1 cellular context compared by ENCODE assay signal in genomic region chr17:67993153-67993997, GRCh38.
TF ChIP-seq lines count a peak whose summit lies in the region.

No MANE protein-coding gene starts in this region.

TF ChIP-seq in H1, 55 proteins besides CTCF, POLR2A, EP300 and RAD21 (continued from another document):
- TF ChIP-seq CHD7 (IDR thresholded peaks at IDR 0.05; ENCODE audit: insufficient replicate concordance, low read length): no peak
- peak; percentile 31; the same call in 1 of the 2 replicates for TF ChIP-seq E2F6 (IDR thresholded peaks at IDR 0.05)
- no peak for TF ChIP-seq ZNF274 (IDR thresholded peaks at IDR 0.05; ENCODE audit: borderline replicate concordance, extremely low read depth, low read length)
- no peak for TF ChIP-seq MAFK (IDR thresholded peaks at IDR 0.05; ENCODE audit: low read depth, low read length)
- TF ChIP-seq, protein P1, sequence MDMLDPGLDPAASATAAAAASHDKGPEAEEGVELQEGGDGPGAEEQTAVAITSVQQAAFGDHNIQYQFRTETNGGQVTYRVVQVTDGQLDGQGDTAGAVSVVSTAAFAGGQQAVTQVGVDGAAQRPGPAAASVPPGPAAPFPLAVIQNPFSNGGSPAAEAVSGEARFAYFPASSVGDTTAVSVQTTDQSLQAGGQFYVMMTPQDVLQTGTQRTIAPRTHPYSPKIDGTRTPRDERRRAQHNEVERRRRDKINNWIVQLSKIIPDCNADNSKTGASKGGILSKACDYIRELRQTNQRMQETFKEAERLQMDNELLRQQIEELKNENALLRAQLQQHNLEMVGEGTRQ (IDR thresholded peaks at IDR 0.05; ENCODE audit: low read length): no peak
- peak; percentile 22; the same call in 1 of the 2 replicates for TF ChIP-seq SUZ12 (IDR thresholded peaks at IDR 0.05; ENCODE audit: low read length)
- no peak for TF ChIP-seq SP1 (IDR thresholded peaks at IDR 0.05; ENCODE audit: low read depth, low read length)
- TF ChIP-seq YY1 (IDR thresholded peaks at IDR 0.05; ENCODE audit: low read depth, low read length): no peak
- TF ChIP-seq TAF7 (optimal IDR thresholded peaks at IDR 0.05; ENCODE audit: borderline replicate concordance, low read depth, low read length): peak; percentile 33
- no peak for TF ChIP-seq NRF1 (IDR thresholded peaks at IDR 0.05; ENCODE audit: low read depth, low read length)
- no peak for TF ChIP-seq BRCA1 (IDR thresholded peaks at IDR 0.05; ENCODE audit: low read depth, low read length)
- TF ChIP-seq, protein P2, sequence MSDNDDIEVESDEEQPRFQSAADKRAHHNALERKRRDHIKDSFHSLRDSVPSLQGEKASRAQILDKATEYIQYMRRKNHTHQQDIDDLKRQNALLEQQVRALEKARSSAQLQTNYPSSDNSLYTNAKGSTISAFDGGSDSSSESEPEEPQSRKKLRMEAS (IDR thresholded peaks at IDR 0.05): peak; percentile 43; the same call in 1 of the 2 replicates
- TF ChIP-seq EZH2 (IDR thresholded peaks at IDR 0.05; ENCODE audit: low read depth, low read length, severe bottlenecking): no peak
- no peak for TF ChIP-seq GTF2F1 (IDR thresholded peaks at IDR 0.05; ENCODE audit: borderline replicate concordance, low read depth, low read length)
- peak; percentile 81 for TF ChIP-seq ASH2L (IDR thresholded peaks at IDR 0.05; ENCODE audit: low read length)
- TF ChIP-seq, protein P3, sequence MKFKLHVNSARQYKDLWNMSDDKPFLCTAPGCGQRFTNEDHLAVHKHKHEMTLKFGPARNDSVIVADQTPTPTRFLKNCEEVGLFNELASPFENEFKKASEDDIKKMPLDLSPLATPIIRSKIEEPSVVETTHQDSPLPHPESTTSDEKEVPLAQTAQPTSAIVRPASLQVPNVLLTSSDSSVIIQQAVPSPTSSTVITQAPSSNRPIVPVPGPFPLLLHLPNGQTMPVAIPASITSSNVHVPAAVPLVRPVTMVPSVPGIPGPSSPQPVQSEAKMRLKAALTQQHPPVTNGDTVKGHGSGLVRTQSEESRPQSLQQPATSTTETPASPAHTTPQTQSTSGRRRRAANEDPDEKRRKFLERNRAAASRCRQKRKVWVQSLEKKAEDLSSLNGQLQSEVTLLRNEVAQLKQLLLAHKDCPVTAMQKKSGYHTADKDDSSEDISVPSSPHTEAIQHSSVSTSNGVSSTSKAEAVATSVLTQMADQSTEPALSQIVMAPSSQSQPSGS (IDR thresholded peaks at IDR 0.05; ENCODE audit: low read length): no peak
- TF ChIP-seq SIX5 (IDR thresholded peaks at IDR 0.05; ENCODE audit: low read depth, low read length): no peak
- no peak for TF ChIP-seq SIRT6 (IDR thresholded peaks at IDR 0.05; ENCODE audit: low read length)
TF ChIP-seq in H1: peak in this region for 7.
